In genomic region chr20:22490287-22491187, GRCh38 we compare ENCODE assay signal across 1 cellular context.
TF ChIP-seq lines count a peak whose summit lies in the region.

No MANE protein-coding gene starts in this region.

TF ChIP-seq in HepG2, 621 proteins besides CTCF, POLR2A, EP300 and RAD21 (continued from another document):
- TF ChIP-seq AHDC1 (CRISPR knock-in tag; IDR thresholded peaks at IDR 0.05; ENCODE audit: borderline replicate concordance), result peak; percentile 61; the same call in 1 of the 2 replicates
- peak; percentile 76; the same call in 1 of the 2 replicates for TF ChIP-seq ZUFSP (CRISPR knock-in tag; IDR thresholded peaks at IDR 0.05; ENCODE audit: borderline replicate concordance)
- TF ChIP-seq GABPA (IDR thresholded peaks at IDR 0.05; ENCODE audit: low read depth, low read length), result no peak
- TF ChIP-seq GABPA (CRISPR knock-in tag; IDR thresholded peaks at IDR 0.05; ENCODE audit: low read depth), result peak; percentile 46
- peak; percentile 67 for TF ChIP-seq GATAD1 (CRISPR knock-in tag; IDR thresholded peaks at IDR 0.05)
- peak; percentile 96 for TF ChIP-seq MEIS1 (CRISPR knock-in tag; IDR thresholded peaks at IDR 0.05; ENCODE audit: borderline replicate concordance)
- TF ChIP-seq RORA (CRISPR knock-in tag; IDR thresholded peaks at IDR 0.05), result 0 out of 2 replicates have a peak, but pooled peaks have one; percentile 94
- peak; percentile 61; the same call in 1 of the 2 replicates for TF ChIP-seq RFX1 (IDR thresholded peaks at IDR 0.05)
- TF ChIP-seq PPARG (CRISPR knock-in tag; conservative IDR thresholded peaks at IDR 0.05), result no peak; the same call in 1 of the 2 replicates
- TF ChIP-seq HOXA5 (CRISPR knock-in tag; IDR thresholded peaks at IDR 0.05), result peak; percentile 62
- TF ChIP-seq ELF1 (CRISPR knock-in tag; IDR thresholded peaks at IDR 0.05), result peak; percentile 61; the same call in 1 of the 2 replicates
- peak; percentile 90 for TF ChIP-seq MYPOP (CRISPR knock-in tag; IDR thresholded peaks at IDR 0.05)
- TF ChIP-seq TBX3 (IDR thresholded peaks at IDR 0.05; ENCODE audit: borderline replicate concordance), result peak; percentile 84
- TF ChIP-seq RNF219 (CRISPR knock-in tag; IDR thresholded peaks at IDR 0.05), result 0 out of 2 replicates have a peak, but pooled peaks have one; percentile 36
- TF ChIP-seq SPEN (CRISPR knock-in tag; IDR thresholded peaks at IDR 0.05; ENCODE audit: low read depth), result peak; percentile 77
